In the genomic region with DNA sequence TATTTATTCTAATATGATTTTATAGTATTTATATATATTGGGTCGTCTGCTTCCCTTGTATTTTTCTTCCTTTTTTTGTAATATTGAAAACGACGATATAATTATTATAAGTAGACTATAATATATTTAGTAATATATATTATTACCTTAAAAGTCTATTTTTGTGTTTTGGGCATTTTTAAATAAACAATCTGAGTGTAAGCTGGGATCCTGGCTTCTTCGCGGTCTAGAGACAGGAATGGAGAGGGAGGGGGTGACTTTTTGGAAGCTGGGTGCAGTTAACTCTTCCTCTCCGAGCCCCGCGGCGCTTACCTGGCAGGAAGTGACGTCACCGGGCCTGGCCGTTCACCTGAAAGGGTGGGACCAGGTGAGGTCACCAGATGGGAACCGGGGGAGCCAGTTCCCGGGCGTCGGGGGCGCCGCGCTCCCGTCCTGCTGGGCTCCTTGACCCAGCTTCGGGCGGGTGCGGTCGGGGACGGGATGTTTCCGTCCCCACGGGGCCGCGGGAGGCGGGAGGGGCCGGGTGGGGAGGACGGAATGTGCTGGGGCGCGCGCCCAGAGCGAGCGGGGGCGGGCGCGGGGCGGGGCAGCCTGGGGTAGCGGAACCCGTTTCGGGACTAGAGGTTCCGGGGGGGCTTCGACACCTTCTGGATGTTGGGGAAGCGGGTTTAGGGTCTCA, we compare ENCODE assay signal across 8 cellular contexts. TPM values are rescaled to one million over a fixed set of nuclear protein-coding genes. Genes with fewer than 3 reads are reported as not detected.
A peak's percentile ranks its signal among the peaks of the same experiment; 100 is the strongest.
DNase-seq lines count a peak whose midpoint lies in the region; ATAC-seq, FAIRE-seq and TF ChIP-seq lines count a peak whose summit lies in the region.

No MANE protein-coding gene starts in this region.

- peak; percentile 37 for ATAC-seq in mucosa of descending colon

- in situ Hi-C loops in ACHN (cut with HindIII; ENCODE audit: low pct_ligation_motif_present, low pct_unique_long_range_greater_than_20kb, low sequenced_read_pairs) = no loop called here

- no peaks in the 10 kb centered on the region for H3K36me3 ChIP-seq in mucosa of descending colon (ENCODE audit: low read depth)

- peaks cover 35% of the 10 kb centered on the region for H3K4me1 ChIP-seq in mucosa of descending colon (ENCODE audit: low read depth)

- peak; percentile 70 for FAIRE-seq in endometrium (lab: Jason Lieb, UNC)

- peak overlapping the region; percentile 92 for H3K4me3 ChIP-seq in mucosa of descending colon

- TF ChIP-seq CTCF in mucosa of descending colon (IDR thresholded peaks at IDR 0.05) = no peak

- intact Hi-C loops in mucosa of descending colon (cut with DNase I, micrococcal nuclease) = no loop called here

- no peaks in the 10 kb centered on the region for H3K9me3 ChIP-seq in mucosa of descending colon

- DNase-seq in ACHN (peak; percentile 60), H4 (ENCODE audit: low spot score) (peak; percentile 65), NCI-H748 treated with DMSO at 0.1 percent for 48 hours (lab: John Stamatoyannopoulos, UW) (peak; percentile 95), activated T-cell treated with anti-CD3 and anti-CD28 coated beads for 24 hours (ENCODE audit: low read depth) (peak; percentile 65), mucosa of descending colon (peak; percentile 95 to 98 (median 95)), AML-193 (lab: John Stamatoyannopoulos, UW) (no peak)
- DNase-seq in stimulated activated CD8-positive, alpha-beta memory T cell treated with anti-CD3 and anti-CD28 coated beads, Interleukin-4, amount 100 ng/mL, for 48 hours = peak; percentile 91

RNA-seq across cellular contexts. Expression of a gene that starts 2.7 kb away (rescaled TPM):
- 4.0 and 5.7 TPM in 2 replicates for total RNA-seq in H4 (2014; rRNA removed; shearing (Covaris generic))
- 100 to 1,000 TPM; 200 to 236 (median 235) TPM for total RNA-seq in mucosa of descending colon

RNA-seq across cellular contexts. Expression of a gene that starts 3.1 kb away (rescaled TPM):
- 5.3 and 7.1 TPM in 2 replicates for total RNA-seq in H4 (2014; rRNA removed; shearing (Covaris generic))
- total RNA-seq in mucosa of descending colon = 10 to 100 TPM in 2 of 3 donors, 1 to 10 TPM in 1; 6.5 to 26.7 (median 17.9) TPM

RNA-seq across cellular contexts. Expression of a gene that starts 18.2 kb away (rescaled TPM):
- 26.7 and 58.5 TPM in 2 replicates for total RNA-seq in H4 (2014; rRNA removed; shearing (Covaris generic))
- total RNA-seq in mucosa of descending colon = 10 to 100 TPM; 28.4 to 31.2 (median 28.8) TPM

RNA-seq across cellular contexts. Expression of a gene that starts 18.4 kb away (rescaled TPM):
- total RNA-seq in H4 (2014; rRNA removed; shearing (Covaris generic)) = 40.8 and 62.0 TPM in 2 replicates
- total RNA-seq in mucosa of descending colon = 10 to 100 TPM; 28.1 to 44.8 (median 32.3) TPM

RNA-seq across cellular contexts. Expression of a gene that starts 26.4 kb away (rescaled TPM):
- total RNA-seq in H4 (2014; rRNA removed; shearing (Covaris generic)) = 8.0 and 83.0 TPM in 2 replicates
- 1,000 to 10,000 TPM; 1,270 to 1,804 (median 1,507) TPM for total RNA-seq in mucosa of descending colon

Comparison
In these comparisons a context has a peak if more than half of its experiments do, and no peak if none do; other contexts are left out.
1. DNase-seq: peak in ACHN (single experiment), H4 (single experiment), NCI-H748 treated with DMSO at 0.1 percent for 48 hours (single experiment), activated T-cell treated with anti-CD3 and anti-CD28 coated beads for 24 hours (single experiment), mucosa of descending colon (3 of 3) and stimulated activated CD8-positive, alpha-beta memory T cell treated with anti-CD3 and anti-CD28 coated beads, Interleukin-4, amount 100 ng/mL, for 48 hours (single experiment); none in AML-193 (0 of 2).
2. RNA of a gene that starts 2.7 kb away (total RNA-seq): 200 to 236 TPM in mucosa of descending colon; 4.0 to 5.7 TPM in H4; every median in the first group is over 10 times any median in the second.